Comparison of ENCODE assay signal across 20 cellular contexts in genomic region chr15:68318008-68318835, GRCh38. TPM values are rescaled to one million over a fixed set of nuclear protein-coding genes. Genes with fewer than 3 reads are reported as not detected.
A peak's percentile ranks its signal among the peaks of the same experiment; 100 is the strongest.
DNase-seq lines count a peak whose midpoint lies in the region; ATAC-seq and TF ChIP-seq lines count a peak whose summit lies in the region.
"Had no signal": no experiment of that assay in that cellular context is flagged by ENCODE, and none has a peak within 500 bp of the region (broad histone marks: within the 10 kb centered on the region; RNA-seq: fewer than 3 reads in every experiment).

No MANE protein-coding gene starts in this region.

- no peak for TF ChIP-seq POLR2A in spleen (IDR thresholded peaks at IDR 0.05)

- no peaks in the 10 kb centered on the region for H3K9me3 Mint-ChIP-seq in activated CD4-positive, alpha-beta T cell treated with anti-CD3 and anti-CD28 coated beads, Interleukin-2, amount 10 ng/mL, durations not matched to agents 7 days and 5 days
- H3K9me3 Mint-ChIP-seq in activated CD4-positive, alpha-beta memory T cell treated with anti-CD3 and anti-CD28 coated beads, Interleukin-2, amount 10 ng/mL, durations not matched to agents 7 days and 5 days, result no peaks in the 10 kb centered on the region

- ATAC-seq in RWPE2 (ENCODE audit: low read depth), result no peak
- ATAC-seq: GM12878, HCT116, K562 had no signal

- no peak for TF ChIP-seq CTCF in RWPE2 (IDR thresholded peaks at IDR 0.05; ENCODE audit: poor library complexity, severe bottlenecking)
- TF ChIP-seq CTCF in spleen (IDR thresholded peaks at IDR 0.05 in 8 of 11, conservative IDR thresholded peaks at IDR 0.05 in 3 of 11), result no peak

- DNase-seq in activated CD4-positive, alpha-beta T cell treated with anti-CD3 and anti-CD28 coated beads, Interleukin-2, amount 10 ng/mL, durations not matched to agents 7 days and 5 days, result no peak
- DNase-seq in activated CD4-positive, alpha-beta T cell treated with anti-CD3 and anti-CD28 coated beads, Interleukin-2, amount 50 U/mL, for 48 hours, result no peak
- DNase-seq in RWPE2 (ENCODE audit: low spot score) (peak; percentile 51), islet precursor cell (peak; percentile 36), spleen (peak; percentile 32), A172 (ENCODE audit: low spot score) (no peak), dedifferentiated amniotic fluid mesenchymal stem cell (ENCODE audit: extremely low spot score) (no peak)
- DNase-seq in activated CD4-positive, alpha-beta memory T cell treated with anti-CD3 and anti-CD28 coated beads, Interleukin-2, amount 10 ng/mL, durations not matched to agents 7 days and 5 days, result no peak
- DNase-seq: 8988T, DND-41, GM23248, MV-4-11, NCI-H1436, NCI-H2029 treated with DMSO at 0.1 percent for 48 hours, NCI-H2171 treated with DMSO at 0.1 percent for 48 hours, NCI-H774 had no signal

- H3K27ac ChIP-seq in RWPE2 (ENCODE audit: poor library complexity, severe bottlenecking) (no peak overlapping the region), spleen (no peak overlapping the region)
- H3K27ac ChIP-seq: BLaER1 treated with 17β-estradiol and CSF1 and Interleukin-3, amounts not matched to agents 10 nM and 100 nM; GM23248 had no signal

- H3K4me3 ChIP-seq in RWPE2 (ENCODE audit: severe bottlenecking) (no peak overlapping the region), spleen (no peak overlapping the region)
- H3K4me3 ChIP-seq: BLaER1 treated with 17β-estradiol and CSF1 and Interleukin-3, amounts not matched to agents 10 nM and 100 nM; GM12878; GM23248; K562 had no signal

- intact Hi-C loops in spleen (cut with DNase I; ENCODE audit: low total_unique reads), result no loop called here

- no peak overlapping the region for H3K4me3 Mint-ChIP-seq in activated CD4-positive, alpha-beta T cell treated with anti-CD3 and anti-CD28 coated beads, Interleukin-2, amount 10 ng/mL, durations not matched to agents 7 days and 5 days
- H3K4me3 Mint-ChIP-seq in activated CD4-positive, alpha-beta memory T cell treated with anti-CD3 and anti-CD28 coated beads, Interleukin-2, amount 10 ng/mL, durations not matched to agents 7 days and 5 days, result no peak overlapping the region

- H3K4me1 ChIP-seq in RWPE2 (ENCODE audit: insufficient read depth, poor library complexity, severe bottlenecking) (no peaks in the 10 kb centered on the region), spleen (no peaks in the 10 kb centered on the region)

- H3K27ac Mint-ChIP-seq in activated CD4-positive, alpha-beta T cell treated with anti-CD3 and anti-CD28 coated beads, Interleukin-2, amount 10 ng/mL, durations not matched to agents 7 days and 5 days, result peak overlapping the region; percentile 60
- H3K27ac Mint-ChIP-seq in activated CD4-positive, alpha-beta memory T cell treated with anti-CD3 and anti-CD28 coated beads, Interleukin-2, amount 10 ng/mL, durations not matched to agents 7 days and 5 days, result no peak overlapping the region

- no peaks in the 10 kb centered on the region for H3K27me3 Mint-ChIP-seq in activated CD4-positive, alpha-beta T cell treated with anti-CD3 and anti-CD28 coated beads, Interleukin-2, amount 10 ng/mL, durations not matched to agents 7 days and 5 days
- peaks cover 9% of the 10 kb centered on the region for H3K27me3 Mint-ChIP-seq in activated CD4-positive, alpha-beta memory T cell treated with anti-CD3 and anti-CD28 coated beads, Interleukin-2, amount 10 ng/mL, durations not matched to agents 7 days and 5 days

- no peaks in the 10 kb centered on the region for H3K36me3 ChIP-seq in RWPE2 (ENCODE audit: low read depth)
- no peaks in the 10 kb centered on the region for H3K36me3 ChIP-seq in spleen
- H3K36me3 ChIP-seq: BLaER1 treated with 17β-estradiol and CSF1 and Interleukin-3, amounts not matched to agents 10 nM and 100 nM had no signal

- POLR2A ChIA-PET in activated CD4-positive, alpha-beta T cell treated with anti-CD3 and anti-CD28 coated beads, Interleukin-2, amount 10 ng/mL, durations not matched to agents 7 days and 5 days (lab: Charles Lee), result no interaction called here
- POLR2A ChIA-PET in activated CD4-positive, alpha-beta memory T cell treated with anti-CD3 and anti-CD28 coated beads, Interleukin-2, amount 10 ng/mL, durations not matched to agents 7 days and 5 days (lab: Charles Lee), result no interaction called here

- CTCF ChIA-PET in activated CD4-positive, alpha-beta T cell treated with anti-CD3 and anti-CD28 coated beads, Interleukin-2, amount 10 ng/mL, durations not matched to agents 7 days and 5 days (lab: Charles Lee), result interaction anchor here (1.0 kb wide), 1 partner anchor 12 kb away, joined by 3 read pairs; no protein-coding TSS in a partner anchor
- CTCF ChIA-PET in activated CD4-positive, alpha-beta memory T cell treated with anti-CD3 and anti-CD28 coated beads, Interleukin-2, amount 10 ng/mL, durations not matched to agents 7 days and 5 days (lab: Charles Lee), result interaction anchor here (1.1 kb wide), 1 partner anchor 12 kb away, joined by 3 read pairs; no protein-coding TSS in a partner anchor

- no peaks in the 10 kb centered on the region for H3K36me3 Mint-ChIP-seq in activated CD4-positive, alpha-beta T cell treated with anti-CD3 and anti-CD28 coated beads, Interleukin-2, amount 10 ng/mL, durations not matched to agents 7 days and 5 days (ENCODE audit: low read depth)
- no peaks in the 10 kb centered on the region for H3K36me3 Mint-ChIP-seq in activated CD4-positive, alpha-beta memory T cell treated with anti-CD3 and anti-CD28 coated beads, Interleukin-2, amount 10 ng/mL, durations not matched to agents 7 days and 5 days (ENCODE audit: low read depth)

- 74 to 94% (median 79%) methylated on average over 3 to 6 of the region's 6 CpGs for WGBS in spleen, 5 donors

- H3K4me1 Mint-ChIP-seq in activated CD4-positive, alpha-beta T cell treated with anti-CD3 and anti-CD28 coated beads, Interleukin-2, amount 10 ng/mL, durations not matched to agents 7 days and 5 days, result peaks cover 17% of the 10 kb centered on the region
- no peaks in the 10 kb centered on the region for H3K4me1 Mint-ChIP-seq in activated CD4-positive, alpha-beta memory T cell treated with anti-CD3 and anti-CD28 coated beads, Interleukin-2, amount 10 ng/mL, durations not matched to agents 7 days and 5 days

- H3K9me3 ChIP-seq in RWPE2 (ENCODE audit: severe bottlenecking) (no peaks in the 10 kb centered on the region), spleen (no peaks in the 10 kb centered on the region)
- H3K9me3 ChIP-seq: BLaER1 treated with 17β-estradiol and CSF1 and Interleukin-3, amounts not matched to agents 10 nM and 100 nM had no signal

- H3K27me3 ChIP-seq in RWPE2 (ENCODE audit: insufficient read depth, poor library complexity, severe bottlenecking) (no peaks in the 10 kb centered on the region), spleen (replicated peaks in 1 of 7) (no peaks in the 10 kb centered on the region)
- H3K27me3 ChIP-seq: BLaER1 treated with 17β-estradiol and CSF1 and Interleukin-3, amounts not matched to agents 10 nM and 100 nM had no signal

RNA-seq across cellular contexts. Expression of gene FEM1B, which starts 40.7 kb away (rescaled TPM):
- total RNA-seq in activated CD4-positive, alpha-beta T cell treated with anti-CD3 and anti-CD28 coated beads, Interleukin-2, amount 10 ng/mL, durations not matched to agents 7 days and 5 days, result 10 to 100 TPM; 51.7 to 66.3 TPM
- 10 to 100 TPM; 43.5 to 63.5 (median 45.6) TPM for total RNA-seq in spleen
- 10 to 100 TPM in 1 of 3 donors, 1 to 10 TPM in 2; 6.2 to 10.4 (median 7.5) TPM for polyA plus RNA-seq in spleen
- total RNA-seq in A172 (2014; rRNA removed; shearing (Covaris generic)), result 24.7 and 26.9 TPM in 2 replicates
- 10 to 100 TPM; 46.9 to 48.8 TPM for total RNA-seq in activated CD4-positive, alpha-beta memory T cell treated with anti-CD3 and anti-CD28 coated beads, Interleukin-2, amount 10 ng/mL, durations not matched to agents 7 days and 5 days

Comparison
In these comparisons a context has a peak if more than half of its experiments do, and no peak if none do; other contexts are left out.
1. DNase-seq: peak in RWPE2 (single experiment), islet precursor cell (single experiment) and spleen (single experiment); none in activated CD4-positive, alpha-beta T cell treated with anti-CD3 and anti-CD28 coated beads, Interleukin-2, amount 10 ng/mL, durations not matched to agents 7 days and 5 days (single experiment), activated CD4-positive, alpha-beta T cell treated with anti-CD3 and anti-CD28 coated beads, Interleukin-2, amount 50 U/mL, for 48 hours (0 of 2), A172 (single experiment), dedifferentiated amniotic fluid mesenchymal stem cell (single experiment) and activated CD4-positive, alpha-beta memory T cell treated with anti-CD3 and anti-CD28 coated beads, Interleukin-2, amount 10 ng/mL, durations not matched to agents 7 days and 5 days (single experiment).